In the genomic region with DNA sequence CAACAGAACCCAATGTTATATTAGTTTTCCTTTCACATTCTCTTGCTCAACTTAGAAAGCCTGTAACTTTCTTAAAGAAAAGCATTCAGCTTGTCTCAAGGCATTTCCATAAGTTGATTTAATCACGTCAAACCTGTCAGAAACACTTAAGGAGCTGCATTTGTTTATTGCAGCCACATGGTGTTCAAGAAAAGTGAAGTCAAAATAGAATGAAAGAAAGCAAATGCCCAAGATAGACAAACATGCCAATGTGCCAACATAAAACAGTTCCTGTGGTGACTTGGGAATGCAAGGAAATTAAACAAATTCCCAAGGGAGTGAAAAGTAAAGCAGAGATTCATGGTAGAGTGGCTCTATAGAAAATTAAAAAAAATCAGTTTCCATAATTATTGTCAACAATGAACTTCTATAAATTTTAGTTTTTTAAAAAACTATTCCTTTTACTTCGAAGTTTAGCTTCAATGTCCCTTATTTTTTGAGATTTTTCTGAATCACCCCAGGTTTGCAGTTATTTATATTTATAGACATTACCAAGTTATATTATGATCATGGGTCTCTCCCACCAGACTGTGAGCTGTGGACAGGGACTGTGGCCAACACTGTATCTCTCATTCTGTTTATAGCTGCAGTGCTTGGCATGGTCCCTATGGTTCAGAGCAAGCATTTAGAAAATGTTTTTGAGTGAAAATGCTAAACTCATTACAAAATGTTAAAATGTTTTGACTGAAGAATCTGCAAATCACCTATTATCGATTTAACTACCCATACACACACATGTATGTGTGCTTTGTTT, we compare ENCODE assay signal across 3 cellular contexts.
TF ChIP-seq lines count a peak whose summit lies in the region.

No MANE protein-coding gene starts in this region.

TF ChIP-seq in SK-N-SH treated with all-trans-retinoic acid at 6 μM for 48 hours, 23 proteins besides CTCF, POLR2A, EP300 and RAD21 (continued from another document):
- TF ChIP-seq, protein P1, sequence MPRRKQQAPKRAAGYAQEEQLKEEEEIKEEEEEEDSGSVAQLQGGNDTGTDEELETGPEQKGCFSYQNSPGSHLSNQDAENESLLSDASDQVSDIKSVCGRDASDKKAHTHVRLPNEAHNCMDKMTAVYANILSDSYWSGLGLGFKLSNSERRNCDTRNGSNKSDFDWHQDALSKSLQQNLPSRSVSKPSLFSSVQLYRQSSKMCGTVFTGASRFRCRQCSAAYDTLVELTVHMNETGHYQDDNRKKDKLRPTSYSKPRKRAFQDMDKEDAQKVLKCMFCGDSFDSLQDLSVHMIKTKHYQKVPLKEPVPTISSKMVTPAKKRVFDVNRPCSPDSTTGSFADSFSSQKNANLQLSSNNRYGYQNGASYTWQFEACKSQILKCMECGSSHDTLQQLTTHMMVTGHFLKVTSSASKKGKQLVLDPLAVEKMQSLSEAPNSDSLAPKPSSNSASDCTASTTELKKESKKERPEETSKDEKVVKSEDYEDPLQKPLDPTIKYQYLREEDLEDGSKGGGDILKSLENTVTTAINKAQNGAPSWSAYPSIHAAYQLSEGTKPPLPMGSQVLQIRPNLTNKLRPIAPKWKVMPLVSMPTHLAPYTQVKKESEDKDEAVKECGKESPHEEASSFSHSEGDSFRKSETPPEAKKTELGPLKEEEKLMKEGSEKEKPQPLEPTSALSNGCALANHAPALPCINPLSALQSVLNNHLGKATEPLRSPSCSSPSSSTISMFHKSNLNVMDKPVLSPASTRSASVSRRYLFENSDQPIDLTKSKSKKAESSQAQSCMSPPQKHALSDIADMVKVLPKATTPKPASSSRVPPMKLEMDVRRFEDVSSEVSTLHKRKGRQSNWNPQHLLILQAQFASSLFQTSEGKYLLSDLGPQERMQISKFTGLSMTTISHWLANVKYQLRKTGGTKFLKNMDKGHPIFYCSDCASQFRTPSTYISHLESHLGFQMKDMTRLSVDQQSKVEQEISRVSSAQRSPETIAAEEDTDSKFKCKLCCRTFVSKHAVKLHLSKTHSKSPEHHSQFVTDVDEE (CRISPR knock-in tag; IDR thresholded peaks at IDR 0.05): no peak
TF ChIP-seq in SK-N-SH treated with all-trans-retinoic acid at 6 μM for 48 hours: peak in this region for 1.

TF ChIP-seq in SK-N-SH, 30 proteins besides CTCF, POLR2A, EP300 and RAD21:
- TF ChIP-seq, protein P2, sequence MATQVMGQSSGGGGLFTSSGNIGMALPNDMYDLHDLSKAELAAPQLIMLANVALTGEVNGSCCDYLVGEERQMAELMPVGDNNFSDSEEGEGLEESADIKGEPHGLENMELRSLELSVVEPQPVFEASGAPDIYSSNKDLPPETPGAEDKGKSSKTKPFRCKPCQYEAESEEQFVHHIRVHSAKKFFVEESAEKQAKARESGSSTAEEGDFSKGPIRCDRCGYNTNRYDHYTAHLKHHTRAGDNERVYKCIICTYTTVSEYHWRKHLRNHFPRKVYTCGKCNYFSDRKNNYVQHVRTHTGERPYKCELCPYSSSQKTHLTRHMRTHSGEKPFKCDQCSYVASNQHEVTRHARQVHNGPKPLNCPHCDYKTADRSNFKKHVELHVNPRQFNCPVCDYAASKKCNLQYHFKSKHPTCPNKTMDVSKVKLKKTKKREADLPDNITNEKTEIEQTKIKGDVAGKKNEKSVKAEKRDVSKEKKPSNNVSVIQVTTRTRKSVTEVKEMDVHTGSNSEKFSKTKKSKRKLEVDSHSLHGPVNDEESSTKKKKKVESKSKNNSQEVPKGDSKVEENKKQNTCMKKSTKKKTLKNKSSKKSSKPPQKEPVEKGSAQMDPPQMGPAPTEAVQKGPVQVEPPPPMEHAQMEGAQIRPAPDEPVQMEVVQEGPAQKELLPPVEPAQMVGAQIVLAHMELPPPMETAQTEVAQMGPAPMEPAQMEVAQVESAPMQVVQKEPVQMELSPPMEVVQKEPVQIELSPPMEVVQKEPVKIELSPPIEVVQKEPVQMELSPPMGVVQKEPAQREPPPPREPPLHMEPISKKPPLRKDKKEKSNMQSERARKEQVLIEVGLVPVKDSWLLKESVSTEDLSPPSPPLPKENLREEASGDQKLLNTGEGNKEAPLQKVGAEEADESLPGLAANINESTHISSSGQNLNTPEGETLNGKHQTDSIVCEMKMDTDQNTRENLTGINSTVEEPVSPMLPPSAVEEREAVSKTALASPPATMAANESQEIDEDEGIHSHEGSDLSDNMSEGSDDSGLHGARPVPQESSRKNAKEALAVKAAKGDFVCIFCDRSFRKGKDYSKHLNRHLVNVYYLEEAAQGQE (IDR thresholded peaks at IDR 0.05; ENCODE audit: low read depth, low read length): no peak
- TF ChIP-seq FOSL2 (IDR thresholded peaks at IDR 0.05; ENCODE audit: borderline replicate concordance, low read depth) (no peak), RXRA (IDR thresholded peaks at IDR 0.05; ENCODE audit: borderline replicate concordance, low read depth) (no peak), TCF12 (IDR thresholded peaks at IDR 0.05) (no peak), NFIC (IDR thresholded peaks at IDR 0.05; ENCODE audit: borderline replicate concordance) (no peak), YY1 (IDR thresholded peaks at IDR 0.05; ENCODE audit: low read depth) (no peak), SIN3A (IDR thresholded peaks at IDR 0.05; ENCODE audit: borderline replicate concordance, low read depth, low read length) (no peak), CHD2 (IDR thresholded peaks at IDR 0.05; ENCODE audit: low read length, partially characterized antibody) (no peak)
- TF ChIP-seq, protein P3, sequence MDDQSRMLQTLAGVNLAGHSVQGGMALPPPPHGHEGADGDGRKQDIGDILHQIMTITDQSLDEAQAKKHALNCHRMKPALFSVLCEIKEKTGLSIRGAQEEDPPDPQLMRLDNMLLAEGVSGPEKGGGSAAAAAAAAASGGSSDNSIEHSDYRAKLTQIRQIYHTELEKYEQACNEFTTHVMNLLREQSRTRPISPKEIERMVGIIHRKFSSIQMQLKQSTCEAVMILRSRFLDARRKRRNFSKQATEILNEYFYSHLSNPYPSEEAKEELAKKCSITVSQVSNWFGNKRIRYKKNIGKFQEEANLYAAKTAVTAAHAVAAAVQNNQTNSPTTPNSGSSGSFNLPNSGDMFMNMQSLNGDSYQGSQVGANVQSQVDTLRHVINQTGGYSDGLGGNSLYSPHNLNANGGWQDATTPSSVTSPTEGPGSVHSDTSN (IDR thresholded peaks at IDR 0.05): no peak

TF ChIP-seq in IMR-90, 13 proteins besides CTCF, POLR2A, EP300 and RAD21 (continued from another document):
- no peak for TF ChIP-seq MAFK (IDR thresholded peaks at IDR 0.05; ENCODE audit: low read depth, low read length)
- no peak for TF ChIP-seq MXI1 (IDR thresholded peaks at IDR 0.05; ENCODE audit: borderline replicate concordance, low read depth, low read length)
- TF ChIP-seq, protein P4, sequence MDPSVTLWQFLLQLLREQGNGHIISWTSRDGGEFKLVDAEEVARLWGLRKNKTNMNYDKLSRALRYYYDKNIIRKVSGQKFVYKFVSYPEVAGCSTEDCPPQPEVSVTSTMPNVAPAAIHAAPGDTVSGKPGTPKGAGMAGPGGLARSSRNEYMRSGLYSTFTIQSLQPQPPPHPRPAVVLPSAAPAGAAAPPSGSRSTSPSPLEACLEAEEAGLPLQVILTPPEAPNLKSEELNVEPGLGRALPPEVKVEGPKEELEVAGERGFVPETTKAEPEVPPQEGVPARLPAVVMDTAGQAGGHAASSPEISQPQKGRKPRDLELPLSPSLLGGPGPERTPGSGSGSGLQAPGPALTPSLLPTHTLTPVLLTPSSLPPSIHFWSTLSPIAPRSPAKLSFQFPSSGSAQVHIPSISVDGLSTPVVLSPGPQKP (IDR thresholded peaks at IDR 0.05; ENCODE audit: borderline replicate concordance, low read depth, low read length): no peak
- no peak for TF ChIP-seq RCOR1 (IDR thresholded peaks at IDR 0.05; ENCODE audit: insufficient replicate concordance, low read length)
